In genomic region chr6:33731751-33732282, GRCh38 we compare ENCODE assay signal across 1 cellular context.
TF ChIP-seq lines count a peak whose summit lies in the region.

No MANE protein-coding gene starts in this region.

TF ChIP-seq in SK-N-SH, 30 proteins besides CTCF, POLR2A, EP300 and RAD21 (continued from another document):
- TF ChIP-seq SIN3A (IDR thresholded peaks at IDR 0.05; ENCODE audit: borderline replicate concordance, low read depth, low read length): no peak
- no peak for TF ChIP-seq EZH2phosphoT487 (IDR thresholded peaks at IDR 0.05; ENCODE audit: borderline replicate concordance, low read depth)
- TF ChIP-seq FOSL2 (IDR thresholded peaks at IDR 0.05; ENCODE audit: borderline replicate concordance, low read depth): no peak
- TF ChIP-seq IRF3 (IDR thresholded peaks at IDR 0.05; ENCODE audit: low read depth, low read length): no peak
- TF ChIP-seq TEAD4 (IDR thresholded peaks at IDR 0.05; ENCODE audit: borderline replicate concordance, insufficient read depth): no peak
- no peak for TF ChIP-seq ZBTB33 (IDR thresholded peaks at IDR 0.05; ENCODE audit: borderline replicate concordance, low read depth)
- TF ChIP-seq REST (IDR thresholded peaks at IDR 0.05; ENCODE audit: low read depth, low read length): no peak
- no peak for TF ChIP-seq MXI1 (IDR thresholded peaks at IDR 0.05; ENCODE audit: low read depth, low read length)
- no peak for TF ChIP-seq MAX (IDR thresholded peaks at IDR 0.05; ENCODE audit: low read depth)
